Comparison of ENCODE assay signal across 9 cellular contexts in the genomic region with DNA sequence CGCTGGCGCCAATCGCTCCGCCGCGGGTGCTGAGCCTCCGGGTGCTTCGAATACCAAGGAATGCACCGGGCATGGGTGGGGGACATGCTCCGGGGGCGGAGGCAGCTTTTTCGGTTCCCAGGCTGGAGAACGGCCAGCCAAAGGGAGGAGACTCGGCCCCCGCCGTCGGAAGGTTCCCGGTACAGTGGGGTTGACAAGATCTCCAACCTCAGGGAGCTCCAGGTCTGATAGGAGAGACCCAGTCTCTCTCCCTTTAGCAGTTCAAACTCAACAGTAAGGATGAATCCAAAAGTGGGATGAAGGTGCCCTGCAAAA. TPM values are rescaled to one million over a fixed set of nuclear protein-coding genes. Genes with fewer than 3 reads are reported as not detected.
A peak's percentile ranks its signal among the peaks of the same experiment; 100 is the strongest.
DNase-seq lines count a peak whose midpoint lies in the region; ATAC-seq and TF ChIP-seq lines count a peak whose summit lies in the region.
"Had no signal": no experiment of that assay in that cellular context is flagged by ENCODE, and none has a peak within 500 bp of the region (broad histone marks: within the 10 kb centered on the region; RNA-seq: fewer than 3 reads in every experiment).

No MANE protein-coding gene starts in this region.

- peaks cover 2% of the 10 kb centered on the region for H3K27me3 Mint-ChIP-seq in activated naive CD8-positive, alpha-beta T cell treated with anti-CD3 and anti-CD28 coated beads, Interleukin-2, amount 50 U/mL, for 24 hours

- no peak overlapping the region for H3K27ac Mint-ChIP-seq in activated naive CD8-positive, alpha-beta T cell treated with anti-CD3 and anti-CD28 coated beads, Interleukin-2, amount 50 U/mL, for 24 hours

- H3K79me2 ChIP-seq in mesendoderm (ENCODE audit: control insufficient read depth, insufficient read depth, low read length): no peaks in the 10 kb centered on the region

- H3K4me2 ChIP-seq in mesendoderm (ENCODE audit: low read length): peak overlapping the region; percentile 11

- H3K56ac ChIP-seq in mesendoderm (ENCODE audit: low read length): peak overlapping the region; percentile 73

- no peak for DNase-seq in heart right ventricle
- DNase-seq in left ventricle myocardium superior: no peak
- DNase-seq in activated naive CD8-positive, alpha-beta T cell treated with anti-CD3 and anti-CD28 coated beads, Interleukin-2, amount 50 U/mL, for 24 hours: peak; percentile 3
- DNase-seq in mesendoderm: no peak
- DNase-seq in upper lobe of left lung: no peak
- DNase-seq in left lobe of liver (ENCODE audit: low spot score): no peak
- DNase-seq: T1000 had no signal

- no peak overlapping the region for H3K23ac ChIP-seq in mesendoderm (ENCODE audit: low read length)

- TF ChIP-seq CTCF in heart right ventricle (IDR thresholded peaks at IDR 0.05): no peak
- TF ChIP-seq CTCF in upper lobe of left lung (IDR thresholded peaks at IDR 0.05): no peak

- WGBS in heart right ventricle, 2 donors: 10 to 12% methylated on average over 9 to 18 of the region's 18 CpGs
- WGBS in mesendoderm (ENCODE audit: extremely low coverage, insufficient coverage, low lambda C conversion rate): no CpG with 5 or more reads among the region's 18 CpGs
- 43% methylated on average over 18 of the region's 18 CpGs; no CpG with 5 or more reads in 1 of the 2 donors for WGBS in upper lobe of left lung, 2 donors

- no peaks in the 10 kb centered on the region for H3K9me3 Mint-ChIP-seq in activated naive CD8-positive, alpha-beta T cell treated with anti-CD3 and anti-CD28 coated beads, Interleukin-2, amount 50 U/mL, for 24 hours

- no peak overlapping the region for H2BK5ac ChIP-seq in mesendoderm (ENCODE audit: low read length)

- no peak overlapping the region for H3K4ac ChIP-seq in mesendoderm (ENCODE audit: low read depth, low read length)

- ATAC-seq in heart right ventricle: no peak
- ATAC-seq in left ventricle myocardium superior: no peak
- ATAC-seq in activated naive CD8-positive, alpha-beta T cell treated with anti-CD3 and anti-CD28 coated beads, Interleukin-2, amount 50 U/mL, for 24 hours: no peak
- no peak for ATAC-seq in upper lobe of left lung (ENCODE audit: low FRiP score in 2 of 2)
- no peak for ATAC-seq in HG03139 (IDR thresholded peaks at IDR 0.05; ENCODE audit: unreplicated experiment)
- no peak for ATAC-seq in GM21529 (IDR thresholded peaks at IDR 0.05; ENCODE audit: unreplicated experiment)
- ATAC-seq in left lobe of liver: no peak

- peak overlapping the region; percentile 52 for H2BK120ac ChIP-seq in mesendoderm (ENCODE audit: low read depth, low read length)

- H3K27ac ChIP-seq in heart right ventricle (no peak overlapping the region), mesendoderm (ENCODE audit: low read depth, low read length) (no peak overlapping the region), upper lobe of left lung (peak overlapping the region in 2 of 4 donors; percentile 26 to 27)

- no peak overlapping the region for H2BK15ac ChIP-seq in mesendoderm (replicated peaks; ENCODE audit: low read depth)

- peak overlapping the region; percentile 72 for H3K18ac ChIP-seq in mesendoderm (ENCODE audit: low read length)

- no peak overlapping the region for H3K9ac ChIP-seq in mesendoderm (ENCODE audit: low read length)

- peak overlapping the region; percentile 26 for H3K4me3 Mint-ChIP-seq in activated naive CD8-positive, alpha-beta T cell treated with anti-CD3 and anti-CD28 coated beads, Interleukin-2, amount 50 U/mL, for 24 hours

- peaks cover 2% of the 10 kb centered on the region for H3K36me3 Mint-ChIP-seq in activated naive CD8-positive, alpha-beta T cell treated with anti-CD3 and anti-CD28 coated beads, Interleukin-2, amount 50 U/mL, for 24 hours (ENCODE audit: low read depth)

- TF ChIP-seq EP300 in upper lobe of left lung (IDR thresholded peaks at IDR 0.05): no peak

- peaks cover 0 to 20% (median 0%) of the 10 kb centered on the region in 7 donors for H3K27me3 ChIP-seq in heart right ventricle
- peaks cover 4% of the 10 kb centered on the region for H3K27me3 ChIP-seq in mesendoderm (ENCODE audit: insufficient read depth, low read length, poor library complexity)
- H3K27me3 ChIP-seq in upper lobe of left lung: no peaks in the 10 kb centered on the region

- H2AK5ac ChIP-seq in mesendoderm (ENCODE audit: low read length): no peak overlapping the region

- H3K4me1 Mint-ChIP-seq in activated naive CD8-positive, alpha-beta T cell treated with anti-CD3 and anti-CD28 coated beads, Interleukin-2, amount 50 U/mL, for 24 hours: peaks cover 8% of the 10 kb centered on the region

- H3K36me3 ChIP-seq in heart right ventricle (no peaks in the 10 kb centered on the region), mesendoderm (ENCODE audit: control insufficient read depth, insufficient read depth, low read length) (no peaks in the 10 kb centered on the region), upper lobe of left lung (no peaks in the 10 kb centered on the region)

- H3K79me1 ChIP-seq in mesendoderm (ENCODE audit: low read length): no peaks in the 10 kb centered on the region

- H3K4me3 ChIP-seq in heart right ventricle (peak overlapping the region in 8 of 10 donors; percentile 12 to 50 (median 43)), mesendoderm (ENCODE audit: low read length) (no peak overlapping the region), upper lobe of left lung (peak overlapping the region in 3 of 4 donors; percentile 29 to 48 (median 44))

- H3K9me3 ChIP-seq in heart right ventricle (no peaks in the 10 kb centered on the region), upper lobe of left lung (no peaks in the 10 kb centered on the region)

- peak overlapping the region; percentile 70 for H4K8ac ChIP-seq in mesendoderm (ENCODE audit: low read depth, low read length)

- intact Hi-C loops in heart right ventricle (cut with DNase I) (no loop called here), left ventricle myocardium superior (cut with micrococcal nuclease) (no loop called here)

- H3K4me1 ChIP-seq in heart right ventricle (peaks cover 0 to 19% (median 0%) of the 10 kb centered on the region in 9 donors), mesendoderm (ENCODE audit: control insufficient read depth, low read depth, low read length) (no peaks in the 10 kb centered on the region), upper lobe of left lung (peaks cover 0 to 21% (median 5%) of the 10 kb centered on the region in 4 donors)

- H4K5ac ChIP-seq in mesendoderm (ENCODE audit: low read length): no peak overlapping the region

- no peak for TF ChIP-seq POLR2A in upper lobe of left lung (IDR thresholded peaks at IDR 0.05)

RNA-seq across cellular contexts. Expression of a gene that starts 29.1 kb away (rescaled TPM):
- 10 to 100 TPM in 1 of 10 donors, 1 to 10 TPM in 9; 4.9 to 12.8 (median 8.3) TPM for total RNA-seq in heart right ventricle
- polyA plus RNA-seq in heart right ventricle: 1 to 10 TPM; 2.1 to 3.1 TPM
- total RNA-seq in left ventricle myocardium superior: 12.4 TPM
- polyA plus RNA-seq in mesendoderm (2013, experiment 1 of 2): 0.70 TPM
- polyA plus RNA-seq in mesendoderm (2013, experiment 2 of 2): 0.77 TPM
- 10 to 100 TPM in 4 of 6 donors, 1 to 10 TPM in 2; 3.2 to 21.4 (median 11.2) TPM for total RNA-seq in upper lobe of left lung
- 8.1 TPM for total RNA-seq in left lobe of liver

RNA-seq across cellular contexts. Expression of a gene that starts 47.3 kb away (rescaled TPM):
- total RNA-seq in heart right ventricle (10 to 100 TPM in 2 of 10 donors, 1 to 10 TPM in 8; 7.4 to 12.6 (median 9.6) TPM), left ventricle myocardium superior (8.0 TPM), upper lobe of left lung (10 to 100 TPM in 5 of 6 donors, 1 to 10 TPM in 1; 9.5 to 17.7 (median 15.5) TPM), left lobe of liver (5.1 TPM)
- 10 to 100 TPM in 1 of 2 donors, 1 to 10 TPM in 1; 6.7 to 10.2 TPM for polyA plus RNA-seq in heart right ventricle
- 39.6 TPM for polyA plus RNA-seq in mesendoderm (2013, experiment 1 of 2)
- 39.6 TPM for polyA plus RNA-seq in mesendoderm (2013, experiment 2 of 2)
